In the genomic region with DNA sequence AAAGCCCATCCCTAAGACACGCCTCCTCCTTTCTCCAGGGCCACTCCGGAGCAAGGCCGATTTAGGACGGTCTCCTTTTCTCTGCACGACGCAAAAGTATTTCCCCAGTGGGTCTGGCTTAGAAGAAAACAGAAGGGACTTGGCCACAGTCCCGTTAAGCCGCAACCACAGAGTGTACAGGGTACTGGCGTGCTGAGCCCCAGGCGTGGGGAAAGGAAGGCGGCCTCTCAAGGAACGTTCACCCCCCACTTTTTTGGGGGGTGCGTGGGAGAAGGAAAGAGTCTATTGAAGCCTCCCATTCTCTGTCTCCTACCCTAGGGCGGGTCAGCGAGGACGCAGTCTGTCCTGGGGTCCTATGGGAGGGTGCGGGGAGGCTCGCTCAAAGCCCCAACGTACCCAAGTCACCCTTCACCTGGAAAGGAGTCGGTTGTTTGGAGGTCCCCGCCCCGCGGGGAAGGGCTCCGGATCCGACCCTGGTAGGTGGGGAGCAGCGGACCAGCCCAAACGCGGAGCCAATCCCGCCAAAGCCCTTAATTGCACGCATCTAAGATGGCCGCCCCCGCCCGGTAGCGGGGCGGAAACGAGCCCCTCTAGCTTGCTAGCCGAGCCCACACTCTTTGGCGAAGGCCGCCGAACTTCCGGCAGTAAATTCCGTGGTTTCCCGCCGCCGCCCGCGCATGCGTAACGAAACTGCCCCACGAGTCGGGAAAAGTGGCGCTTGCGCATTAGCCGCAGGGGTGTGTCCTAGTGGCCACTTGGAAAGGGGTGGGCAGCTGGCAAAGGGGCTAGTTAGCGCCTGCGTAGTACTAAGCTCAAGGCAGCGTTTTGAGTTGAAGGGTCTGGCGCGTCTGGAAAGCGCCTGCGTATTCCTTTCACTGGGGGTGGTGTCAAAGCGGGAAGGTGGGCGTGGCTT, we compare ENCODE assay signal across 7 cellular contexts. TPM values are rescaled to one million over a fixed set of nuclear protein-coding genes. Genes with fewer than 3 reads are reported as not detected.
DNase-seq lines count a peak whose midpoint lies in the region; ATAC-seq, FAIRE-seq and TF ChIP-seq lines count a peak whose summit lies in the region.

A gene with protein sequence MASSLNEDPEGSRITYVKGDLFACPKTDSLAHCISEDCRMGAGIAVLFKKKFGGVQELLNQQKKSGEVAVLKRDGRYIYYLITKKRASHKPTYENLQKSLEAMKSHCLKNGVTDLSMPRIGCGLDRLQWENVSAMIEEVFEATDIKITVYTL (minus strand): TSS at position 434 of the 913 bp plus-strand sequence. CDS start 722 bp downstream, outside the sequence.

- peak within 1 kb of the TSS; percentile 61 for H2AFZ ChIP-seq in hepatocyte

- H3K4me1 ChIP-seq in hepatocyte (ENCODE audit: insufficient read depth) = peaks cover 15% of the 10 kb centered on the region

- no peak for TF ChIP-seq CTCF in astrocyte of the cerebellum (IDR thresholded peaks at IDR 0.05; ENCODE audit: low read depth, low read length, missing control alignments)
- TF ChIP-seq CTCF in hepatocyte (IDR thresholded peaks at IDR 0.05; ENCODE audit: poor library complexity) = no peak

- peak within 1 kb of the TSS; percentile 93 for H3K4me2 ChIP-seq in hepatocyte

- peak; percentile 55 for ATAC-seq in HG02981 (IDR thresholded peaks at IDR 0.05; ENCODE audit: unreplicated experiment)

- H3K79me2 ChIP-seq in hepatocyte = peaks cover 46% of the 10 kb centered on the region

- WGBS in hepatocyte (ENCODE audit: low lambda C conversion rate, missing lambda C conversion rate) = 1% methylated on average over 63 of the region's 63 CpGs

- peaks cover 20% of the 10 kb centered on the region for H4K20me1 ChIP-seq in hepatocyte (ENCODE audit: insufficient read depth, poor library complexity, severe bottlenecking)

- H3K9me2 ChIP-seq in hepatocyte (replicated peaks; ENCODE audit: insufficient read depth) = no peaks in the 10 kb centered on the region

- H3K4me3 ChIP-seq in astrocyte of the cerebellum (ENCODE audit: low read depth, low read length) (peak within 1 kb of the TSS; percentile 88), hepatocyte (peak within 1 kb of the TSS; percentile 88)

- H3K27me3 ChIP-seq in hepatocyte = no peaks in the 10 kb centered on the region

- FAIRE-seq in GM18507 (lab: Jason Lieb, UNC) = peak; percentile 100

- no peak for DNase-seq in GM18507 (ENCODE audit: extremely low spot score, insufficient read length, low read depth)
- DNase-seq in NCI-H2029 treated with DMSO at 0.1 percent for 48 hours (lab: John Stamatoyannopoulos, UW) = peak; percentile 99
- peak; percentile 99 for DNase-seq in T-helper 9 cell
- DNase-seq in astrocyte of the cerebellum (ENCODE audit: low read depth) = peak; percentile 99
- peak; percentile 100 for DNase-seq in hepatocyte (ENCODE audit: low spot score)
- peak; percentile 100 for DNase-seq in retina

- in situ Hi-C loops in astrocyte of the cerebellum (cut with HindIII; ENCODE audit: low sequenced_read_pairs) = loop anchor here (25.0 kb wide), 1 partner anchor 1710 kb away; no protein-coding TSS in a partner anchor

- peak within 1 kb of the TSS; percentile 99 for H3K27ac ChIP-seq in hepatocyte

- H3K36me3 ChIP-seq in hepatocyte (replicated peaks; ENCODE audit: insufficient read depth, low read depth) = no peaks in the 10 kb centered on the region

- H3K9me3 ChIP-seq in hepatocyte (ENCODE audit: low read depth) = no peaks in the 10 kb centered on the region

RNA-seq across cellular contexts. Expression of the gene that starts here (rescaled TPM):
- total RNA-seq in hepatocyte = 28.0 and 31.2 TPM in 2 replicates
- 37.7 and 46.4 TPM in 2 replicates for polyA plus RNA-seq in hepatocyte
